In genomic region chr11:102435688-102436087, GRCh38 we compare ENCODE assay signal across 17 cellular contexts. TPM values are rescaled to one million over a fixed set of nuclear protein-coding genes. Genes with fewer than 3 reads are reported as not detected.
A peak's percentile ranks its signal among the peaks of the same experiment; 100 is the strongest.
DNase-seq lines count a peak whose midpoint lies in the region; ATAC-seq and TF ChIP-seq lines count a peak whose summit lies in the region.
"Had no signal": no experiment of that assay in that cellular context is flagged by ENCODE, and none has a peak within 500 bp of the region (broad histone marks: within the 10 kb centered on the region; RNA-seq: fewer than 3 reads in every experiment).

No MANE protein-coding gene starts in this region.

- no peak overlapping the region for H3K27ac ChIP-seq in GM23248

- peaks cover 85% of the 10 kb centered on the region for H3K4me1 Mint-ChIP-seq in activated naive CD4-positive, alpha-beta T cell treated with anti-CD3 and anti-CD28 coated beads, Interleukin-2, amount 50 U/mL, for 24 hours
- H3K4me1 Mint-ChIP-seq in activated naive CD8-positive, alpha-beta T cell treated with anti-CD3 and anti-CD28 coated beads for 36 hours: peaks cover 67% of the 10 kb centered on the region
- peaks cover 36% of the 10 kb centered on the region for H3K4me1 Mint-ChIP-seq in WTC11

- ATAC-seq in WTC11: no peak
- ATAC-seq in GM18502 (IDR thresholded peaks at IDR 0.05; ENCODE audit: poor library complexity, unreplicated experiment): no peak
- ATAC-seq: GM23338 had no signal

- peaks cover 82% of the 10 kb centered on the region for H3K79me2 ChIP-seq in GM23248 (ENCODE audit: insufficient read depth)

- H3K36me3 ChIP-seq in GM23248 (ENCODE audit: low read depth): no peaks in the 10 kb centered on the region

- H3K27me3 Mint-ChIP-seq in activated naive CD4-positive, alpha-beta T cell treated with anti-CD3 and anti-CD28 coated beads, Interleukin-2, amount 50 U/mL, for 24 hours: no peaks in the 10 kb centered on the region
- no peaks in the 10 kb centered on the region for H3K27me3 Mint-ChIP-seq in activated naive CD8-positive, alpha-beta T cell treated with anti-CD3 and anti-CD28 coated beads for 36 hours
- no peaks in the 10 kb centered on the region; the same call in 1 of the 2 replicates for H3K27me3 Mint-ChIP-seq in WTC11 (ENCODE audit: low read depth)

- peaks cover 22% of the 10 kb centered on the region for H3F3A ChIP-seq in GM23248 (ENCODE audit: insufficient read depth)

- H3K27me3 ChIP-seq in GM23248 (replicated peaks; ENCODE audit: insufficient read depth): no peaks in the 10 kb centered on the region

- H3K9me3 Mint-ChIP-seq in activated naive CD4-positive, alpha-beta T cell treated with anti-CD3 and anti-CD28 coated beads, Interleukin-2, amount 50 U/mL, for 24 hours: peaks cover 5% of the 10 kb centered on the region
- H3K9me3 Mint-ChIP-seq in activated naive CD8-positive, alpha-beta T cell treated with anti-CD3 and anti-CD28 coated beads for 36 hours: peaks cover 29% of the 10 kb centered on the region
- H3K9me3 Mint-ChIP-seq in WTC11: peaks cover 58% of the 10 kb centered on the region

- no peaks in the 10 kb centered on the region for H4K20me1 ChIP-seq in GM23248 (ENCODE audit: insufficient read depth)

- no peak for DNase-seq in activated naive CD4-positive, alpha-beta T cell treated with anti-CD3 and anti-CD28 coated beads, Interleukin-2, amount 50 U/mL, for 16 hours
- DNase-seq in GM23248: no peak
- no peak for DNase-seq in activated naive CD8-positive, alpha-beta T cell treated with anti-CD3 and anti-CD28 coated beads for 36 hours
- no peak for DNase-seq in WTC11 (ENCODE audit: low spot score)
- no peak for DNase-seq in NCI-H226
- DNase-seq: ACHN, C1 segment of cervical spinal cord, DND-41, KG1, NCI-H1105 treated with DMSO at 0.1 percent for 48 hours, NCI-H1694, NCI-H2081 treated with DMSO at 0.1 percent for 48 hours, NCI-H748 treated with DMSO at 0.1 percent for 48 hours, Right ventricle myocardium superior had no signal

- H3K36me3 Mint-ChIP-seq in activated naive CD4-positive, alpha-beta T cell treated with anti-CD3 and anti-CD28 coated beads, Interleukin-2, amount 50 U/mL, for 24 hours: peaks cover 42% of the 10 kb centered on the region
- H3K36me3 Mint-ChIP-seq in activated naive CD8-positive, alpha-beta T cell treated with anti-CD3 and anti-CD28 coated beads for 36 hours: peaks cover 85% of the 10 kb centered on the region
- peaks cover 77% of the 10 kb centered on the region for H3K36me3 Mint-ChIP-seq in WTC11

- CTCF ChIA-PET in WTC11 (lab: Charles Lee): no interaction called here

- POLR2A ChIA-PET in WTC11 (lab: Charles Lee): no interaction called here

- TF ChIP-seq CTCF in WTC11 (IDR thresholded peaks at IDR 0.05): no peak

- peak overlapping the region; percentile 25 for H3K4me2 ChIP-seq in GM23248 (ENCODE audit: unreplicated experiment)
- H3K4me2 ChIP-seq: GM23338 had no signal

- H3K4me3 ChIP-seq in GM23248: no peak overlapping the region
- H3K4me3 ChIP-seq: GM23338 had no signal

- peak overlapping the region; percentile 26 for H3K27ac Mint-ChIP-seq in activated naive CD4-positive, alpha-beta T cell treated with anti-CD3 and anti-CD28 coated beads, Interleukin-2, amount 50 U/mL, for 24 hours
- H3K27ac Mint-ChIP-seq in activated naive CD8-positive, alpha-beta T cell treated with anti-CD3 and anti-CD28 coated beads for 36 hours: peak overlapping the region; percentile 12
- H3K27ac Mint-ChIP-seq in WTC11: no peak overlapping the region
- H3K27ac Mint-ChIP-seq: GM23338 had no signal

- H3K9me2 ChIP-seq in GM23248 (ENCODE audit: insufficient read depth): no peaks in the 10 kb centered on the region; the same call in 1 of the 2 replicates

- WGBS in GM23248 (ENCODE audit: low coverage in 1 of 2, low lambda C conversion rate in 2 of 2, missing lambda C conversion rate in 2 of 2), 2 experiments: 99 to 100% methylated on average over 3 of the region's 3 CpGs

- no peak overlapping the region for H3K4me3 Mint-ChIP-seq in activated naive CD4-positive, alpha-beta T cell treated with anti-CD3 and anti-CD28 coated beads, Interleukin-2, amount 50 U/mL, for 24 hours
- H3K4me3 Mint-ChIP-seq in activated naive CD8-positive, alpha-beta T cell treated with anti-CD3 and anti-CD28 coated beads for 36 hours: no peak overlapping the region
- no peak overlapping the region for H3K4me3 Mint-ChIP-seq in WTC11
- H3K4me3 Mint-ChIP-seq: GM23338 had no signal

- H2AFZ ChIP-seq in GM23248: no peak overlapping the region
- H2AFZ ChIP-seq: GM23338 had no signal

- no peak overlapping the region for H3K9ac ChIP-seq in GM23248

- peaks cover 26% of the 10 kb centered on the region for H3K4me1 ChIP-seq in GM23248 (ENCODE audit: insufficient read depth)

- in situ Hi-C loops in GM23248 (cut with MboI): no loop called here

- H3K9me3 ChIP-seq in GM23248 (ENCODE audit: low read depth): no peaks in the 10 kb centered on the region

TF ChIP-seq in WTC11, 78 proteins besides CTCF, POLR2A, EP300 and RAD21 (continues in another document):
- TF ChIP-seq ARID4B (CRISPR knock-in tag; IDR thresholded peaks at IDR 0.05; ENCODE audit: borderline replicate concordance) (no peak), NFE2L1 (CRISPR knock-in tag; IDR thresholded peaks at IDR 0.05) (no peak), NR2C2 (CRISPR knock-in tag; IDR thresholded peaks at IDR 0.05) (no peak), ZNF317 (CRISPR knock-in tag; IDR thresholded peaks at IDR 0.05; ENCODE audit: borderline replicate concordance, low read depth) (no peak), SOX15 (CRISPR knock-in tag; IDR thresholded peaks at IDR 0.05) (no peak)
- TF ChIP-seq, protein P1, sequence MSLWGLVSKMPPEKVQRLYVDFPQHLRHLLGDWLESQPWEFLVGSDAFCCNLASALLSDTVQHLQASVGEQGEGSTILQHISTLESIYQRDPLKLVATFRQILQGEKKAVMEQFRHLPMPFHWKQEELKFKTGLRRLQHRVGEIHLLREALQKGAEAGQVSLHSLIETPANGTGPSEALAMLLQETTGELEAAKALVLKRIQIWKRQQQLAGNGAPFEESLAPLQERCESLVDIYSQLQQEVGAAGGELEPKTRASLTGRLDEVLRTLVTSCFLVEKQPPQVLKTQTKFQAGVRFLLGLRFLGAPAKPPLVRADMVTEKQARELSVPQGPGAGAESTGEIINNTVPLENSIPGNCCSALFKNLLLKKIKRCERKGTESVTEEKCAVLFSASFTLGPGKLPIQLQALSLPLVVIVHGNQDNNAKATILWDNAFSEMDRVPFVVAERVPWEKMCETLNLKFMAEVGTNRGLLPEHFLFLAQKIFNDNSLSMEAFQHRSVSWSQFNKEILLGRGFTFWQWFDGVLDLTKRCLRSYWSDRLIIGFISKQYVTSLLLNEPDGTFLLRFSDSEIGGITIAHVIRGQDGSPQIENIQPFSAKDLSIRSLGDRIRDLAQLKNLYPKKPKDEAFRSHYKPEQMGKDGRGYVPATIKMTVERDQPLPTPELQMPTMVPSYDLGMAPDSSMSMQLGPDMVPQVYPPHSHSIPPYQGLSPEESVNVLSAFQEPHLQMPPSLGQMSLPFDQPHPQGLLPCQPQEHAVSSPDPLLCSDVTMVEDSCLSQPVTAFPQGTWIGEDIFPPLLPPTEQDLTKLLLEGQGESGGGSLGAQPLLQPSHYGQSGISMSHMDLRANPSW (CRISPR knock-in tag; conservative IDR thresholded peaks at IDR 0.05; ENCODE audit: low read depth): no peak

RNA-seq across cellular contexts. Expression of gene TMEM123, which starts 16.9 kb away (rescaled TPM):
- total RNA-seq in GM23248 (2014; rRNA removed; shearing (Covaris generic)): 93.1 and 106 TPM in 2 replicates
- polyA plus RNA-seq in GM23248 (2016; fragmentation: Nextera tagmentation; extraction: Ambion mirVana): 113 and 122 TPM in 2 replicates
- total RNA-seq in activated naive CD8-positive, alpha-beta T cell treated with anti-CD3 and anti-CD28 coated beads for 36 hours: 100 to 1,000 TPM; 299 to 310 TPM
- total RNA-seq in WTC11 (2021): 102 to 116 TPM (median 114 TPM) in 3 replicates
